ENCODE assay signal across 9 cellular contexts in the genomic region with DNA sequence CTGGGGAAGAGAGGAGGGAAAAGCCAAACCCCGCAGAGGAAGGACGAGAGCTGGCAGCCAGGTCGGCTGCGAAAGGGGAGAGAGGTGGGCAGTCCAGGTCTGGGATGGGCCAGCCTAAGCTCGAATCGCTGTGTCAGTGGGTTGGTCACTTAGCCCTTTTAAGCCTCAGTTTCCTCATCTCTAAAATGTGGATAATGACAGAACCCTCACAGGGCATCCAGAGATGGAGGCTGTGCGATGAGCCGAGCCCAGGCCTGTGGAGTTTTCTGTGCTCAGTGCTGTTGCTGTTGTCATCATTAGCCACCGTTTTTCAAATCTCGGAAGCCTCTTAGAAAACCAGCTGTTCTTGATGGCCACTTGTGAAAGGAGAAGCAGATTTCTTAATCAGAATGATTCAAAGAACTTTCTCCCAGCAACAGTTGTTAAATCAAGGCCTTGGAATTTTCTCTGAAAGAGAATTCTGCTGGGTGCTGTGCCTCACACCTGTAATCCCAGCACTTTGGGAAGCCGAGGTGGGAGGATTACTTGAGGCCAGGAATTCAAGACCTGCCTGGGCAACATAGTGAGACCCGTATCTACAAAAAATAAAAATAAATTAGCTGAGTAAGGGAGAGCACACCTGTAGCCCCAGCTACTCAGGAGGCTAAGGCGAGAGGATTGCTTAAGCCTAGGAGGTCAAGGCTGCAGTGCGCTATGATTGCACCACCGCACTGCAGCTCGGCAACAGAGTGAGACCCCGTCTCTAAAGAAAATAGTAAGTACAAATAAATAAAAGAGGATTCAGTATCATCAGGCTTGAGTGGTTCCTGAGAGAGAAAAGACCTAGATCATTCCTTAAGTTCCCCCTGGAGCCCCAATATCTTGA. TPM values are rescaled to one million over a fixed set of nuclear protein-coding genes. Genes with fewer than 3 reads are reported as not detected.
DNase-seq lines count a peak whose midpoint lies in the region; ATAC-seq and TF ChIP-seq lines count a peak whose summit lies in the region.
"Had no signal": no experiment of that assay in that cellular context is flagged by ENCODE, and none has a peak within 500 bp of the region (broad histone marks: within the 10 kb centered on the region; RNA-seq: fewer than 3 reads in every experiment).

No MANE protein-coding gene starts in this region.

- H3K27ac ChIP-seq in lower lobe of right lung, result no peak overlapping the region
- H3K27ac ChIP-seq in stomach smooth muscle (ENCODE audit: low read length), result no peak overlapping the region
- H3K27ac ChIP-seq: brain microvascular endothelial cell had no signal

- DNase-seq in activated T-cell treated with anti-CD3 and anti-CD28 coated beads, Interleukin-2, amount 50 U/mL, for 4 hours, result no peak
- DNase-seq in activated T-cell treated with anti-CD3 and anti-CD28 coated beads, Interleukin-2, amount 50 U/mL, for 48 hours, result no peak
- no peak for DNase-seq in adipocyte (ENCODE audit: low read depth)
- no peak for DNase-seq in lower lobe of right lung
- no peak for DNase-seq in stimulated activated CD4-positive, alpha-beta T cell treated with anti-CD3 and anti-CD28 coated beads, Interleukin-4, amount 100 ng/mL, for 4 hours

- H3K9ac ChIP-seq in adipocyte (ENCODE audit: low read length) (no peak overlapping the region), stomach smooth muscle (ENCODE audit: low read length in 2 of 2) (peak overlapping the region in 1 of 2 donors; percentile 4)

- H3K27me3 Mint-ChIP-seq in activated T-cell treated with anti-CD3 and anti-CD28 coated beads, Interleukin-2, amount 50 U/mL, for 4 hours (ENCODE audit: low read depth), result peaks cover 17% of the 10 kb centered on the region

- ATAC-seq in activated T-cell treated with anti-CD3 and anti-CD28 coated beads, Interleukin-2, amount 50 U/mL, for 4 hours, result no peak
- ATAC-seq in lower lobe of right lung, result peak; percentile 31 to 35
- no peak for ATAC-seq in HG03159 (IDR thresholded peaks at IDR 0.05; ENCODE audit: unreplicated experiment)
- ATAC-seq in GM21390 (IDR thresholded peaks at IDR 0.05; ENCODE audit: unreplicated experiment), result no peak

- TF ChIP-seq CTCF in lower lobe of right lung (IDR thresholded peaks at IDR 0.05), result no peak

- no peaks in the 10 kb centered on the region for H3K36me3 ChIP-seq in adipocyte (ENCODE audit: control insufficient read depth, insufficient read depth, low read length, severe bottlenecking)
- H3K36me3 ChIP-seq in lower lobe of right lung, result no peaks in the 10 kb centered on the region
- H3K36me3 ChIP-seq in stomach smooth muscle (ENCODE audit: control insufficient read depth in 2 of 2, insufficient read depth in 2 of 2, low read length in 2 of 2), result no peaks in the 10 kb centered on the region
- H3K36me3 ChIP-seq: brain microvascular endothelial cell had no signal

- peaks cover 4% of the 10 kb centered on the region for H3K4me1 Mint-ChIP-seq in activated T-cell treated with anti-CD3 and anti-CD28 coated beads, Interleukin-2, amount 50 U/mL, for 4 hours (ENCODE audit: low read depth)

- peaks cover 14% of the 10 kb centered on the region for H3K4me1 ChIP-seq in adipocyte (ENCODE audit: control insufficient read depth, insufficient read depth, low read length)
- H3K4me1 ChIP-seq in lower lobe of right lung, result peaks cover 10% of the 10 kb centered on the region
- H3K4me1 ChIP-seq in stomach smooth muscle (ENCODE audit: control insufficient read depth, insufficient read depth, low read length), result peaks cover 12% of the 10 kb centered on the region

- peak overlapping the region; percentile 85 for H3K4me3 Mint-ChIP-seq in activated T-cell treated with anti-CD3 and anti-CD28 coated beads, Interleukin-2, amount 50 U/mL, for 4 hours

- intact Hi-C loops in lower lobe of right lung (cut with DNase I), result no loop called here

- H3K9me3 Mint-ChIP-seq in activated T-cell treated with anti-CD3 and anti-CD28 coated beads, Interleukin-2, amount 50 U/mL, for 4 hours, result no peaks in the 10 kb centered on the region

- peaks cover 24% of the 10 kb centered on the region for H3K27me3 ChIP-seq in adipocyte (replicated peaks; ENCODE audit: control insufficient read depth, insufficient read depth, low read length)
- peaks cover 24% of the 10 kb centered on the region for H3K27me3 ChIP-seq in lower lobe of right lung (ENCODE audit: low read depth)
- peaks cover 18 to 27% of the 10 kb centered on the region in 2 donors for H3K27me3 ChIP-seq in stomach smooth muscle (ENCODE audit: control insufficient read depth in 1 of 2, insufficient read depth in 2 of 2, low read length in 2 of 2)

- H3K4me3 ChIP-seq in adipocyte (ENCODE audit: low read length) (peak overlapping the region; percentile 64), lower lobe of right lung (peak overlapping the region; percentile 47), stomach smooth muscle (ENCODE audit: low read length in 2 of 2) (peak overlapping the region; percentile 70 to 73)

- H3K9me3 ChIP-seq in adipocyte (ENCODE audit: control insufficient read depth, low read length), result no peaks in the 10 kb centered on the region
- H3K9me3 ChIP-seq in lower lobe of right lung, result no peaks in the 10 kb centered on the region
- H3K9me3 ChIP-seq in stomach smooth muscle (ENCODE audit: control insufficient read depth in 2 of 2, low read length in 2 of 2), result no peaks in the 10 kb centered on the region

- H3K36me3 Mint-ChIP-seq in activated T-cell treated with anti-CD3 and anti-CD28 coated beads, Interleukin-2, amount 50 U/mL, for 4 hours (ENCODE audit: insufficient read depth), result no peaks in the 10 kb centered on the region

RNA-seq across cellular contexts. Expression of gene ENTPD6, which starts 46.3 kb away (rescaled TPM):
- total RNA-seq in activated T-cell treated with anti-CD3 and anti-CD28 coated beads, Interleukin-2, amount 50 U/mL, for 4 hours, result 10 to 100 TPM; 43.4 to 51.2 (median 47.1) TPM
- total RNA-seq in lower lobe of right lung, result 64.5 TPM

Comparison
In these comparisons a context has a peak if more than half of its experiments do, and no peak if none do; other contexts are left out.
1. ATAC-seq: peak in lower lobe of right lung (2 of 2); none in activated T-cell treated with anti-CD3 and anti-CD28 coated beads, Interleukin-2, amount 50 U/mL, for 4 hours (0 of 2), HG03159 (single experiment) and GM21390 (single experiment).
2. Peak in every context shown above with its lines, with median percentiles within 50 percentile points of each other: H3K4me3 ChIP-seq.